ENCODE assay signal across 26 cellular contexts in genomic region chr20:37513764-37514359, GRCh38. TPM values are rescaled to one million over a fixed set of nuclear protein-coding genes. Genes with fewer than 3 reads are reported as not detected.
"Had no signal": no experiment of that assay in that cellular context is flagged by ENCODE, and none has a peak within 500 bp of the region (broad histone marks: within the 10 kb centered on the region; RNA-seq: fewer than 3 reads in every experiment).

No MANE protein-coding gene starts in this region.

- H3K4me1 ChIP-seq: pancreas had no signal

- H3K27me3 ChIP-seq: pancreas, right atrium auricular region, tibial nerve had no signal

- ATAC-seq: activated naive CD8-positive, alpha-beta T cell treated with anti-CD3 and anti-CD28 coated beads, Interleukin-2, amount 50 U/mL, for 24 hours; left cardiac atrium; left ventricle myocardium superior; naive thymus-derived CD4-positive, alpha-beta T cell; pancreas; stimulated activated naive B cell treated with anti-CD40 and anti-IgM and Interleukin-4, amounts not matched to agents 10 μg/mL and 1 μg/mL and 100 μg/mL, for 72 hours had no signal

- H3K27ac Mint-ChIP-seq: activated CD4-positive, alpha-beta memory T cell treated with anti-CD3 and anti-CD28 coated beads, Interleukin-2, amount 10 ng/mL, durations not matched to agents 7 days and 5 days; activated CD4-positive, alpha-beta T cell treated with anti-CD3 and anti-CD28 coated beads, Interleukin-2, amount 10 ng/mL, durations not matched to agents 24 days and 14 days; activated naive CD4-positive, alpha-beta T cell treated with anti-CD3 and anti-CD28 coated beads, Interleukin-2, amount 50 U/mL, for 24 hours; activated naive CD8-positive, alpha-beta T cell treated with anti-CD3 and anti-CD28 coated beads, Interleukin-2, amount 50 U/mL, for 24 hours; activated T-cell treated with anti-CD3 and anti-CD28 coated beads, Interleukin-2, amount 50 U/mL, for 24 hours; naive thymus-derived CD4-positive, alpha-beta T cell had no signal

- H3K9me3 Mint-ChIP-seq: activated CD4-positive, alpha-beta memory T cell treated with anti-CD3 and anti-CD28 coated beads, Interleukin-2, amount 10 ng/mL, durations not matched to agents 7 days and 5 days; activated CD4-positive, alpha-beta T cell treated with anti-CD3 and anti-CD28 coated beads, Interleukin-2, amount 10 ng/mL, durations not matched to agents 24 days and 14 days; activated naive CD4-positive, alpha-beta T cell treated with anti-CD3 and anti-CD28 coated beads, Interleukin-2, amount 50 U/mL, for 24 hours; activated naive CD8-positive, alpha-beta T cell treated with anti-CD3 and anti-CD28 coated beads, Interleukin-2, amount 50 U/mL, for 24 hours; activated T-cell treated with anti-CD3 and anti-CD28 coated beads, Interleukin-2, amount 50 U/mL, for 24 hours; neural crest cell; stimulated activated naive B cell treated with anti-CD40 and anti-IgM and Interleukin-4, amounts not matched to agents 10 μg/mL and 1 μg/mL and 100 μg/mL, for 72 hours had no signal

- H3K4me3 ChIP-seq: pancreas, right atrium auricular region, tibial nerve had no signal

- H3K27me3 Mint-ChIP-seq: activated CD4-positive, alpha-beta memory T cell treated with anti-CD3 and anti-CD28 coated beads, Interleukin-2, amount 10 ng/mL, durations not matched to agents 7 days and 5 days; activated CD4-positive, alpha-beta T cell treated with anti-CD3 and anti-CD28 coated beads, Interleukin-2, amount 10 ng/mL, durations not matched to agents 24 days and 14 days; activated naive CD4-positive, alpha-beta T cell treated with anti-CD3 and anti-CD28 coated beads, Interleukin-2, amount 50 U/mL, for 24 hours; activated naive CD8-positive, alpha-beta T cell treated with anti-CD3 and anti-CD28 coated beads, Interleukin-2, amount 50 U/mL, for 24 hours; activated T-cell treated with anti-CD3 and anti-CD28 coated beads, Interleukin-2, amount 50 U/mL, for 24 hours; naive thymus-derived CD4-positive, alpha-beta T cell; stimulated activated naive B cell treated with anti-CD40 and anti-IgM and Interleukin-4, amounts not matched to agents 10 μg/mL and 1 μg/mL and 100 μg/mL, for 72 hours had no signal

- H3K27ac ChIP-seq: pancreas, right atrium auricular region, tibial nerve, WERI-Rb-1 had no signal

- DNase-seq: activated CD4-positive, alpha-beta memory T cell treated with anti-CD3 and anti-CD28 coated beads, Interleukin-2, amount 10 ng/mL, durations not matched to agents 7 days and 5 days; activated CD4-positive, alpha-beta T cell treated with anti-CD3 and anti-CD28 coated beads, Interleukin-2, amount 10 ng/mL, durations not matched to agents 24 days and 14 days; activated CD4-positive, CD25-positive, alpha-beta regulatory T cell treated with anti-CD3 and anti-CD28 coated beads, Interleukin-2, amount 50 U/mL, for 72 hours; activated CD8-positive, alpha-beta memory T cell treated with anti-CD3 and anti-CD28 coated beads, Interleukin-2, amount 50 U/mL, for 48 hours; activated naive CD8-positive, alpha-beta T cell treated with anti-CD3 and anti-CD28 coated beads, Interleukin-2, amount 50 U/mL, for 24 hours; activated T-cell treated with anti-CD3 and anti-CD28 coated beads, Interleukin-2, amount 50 U/mL, for 24 hours; amygdala; caudate nucleus; cortex of kidney; hippocampal formation; left cardiac atrium; left ventricle myocardium superior; naive thymus-derived CD4-positive, alpha-beta T cell; nucleus accumbens; pancreas; stimulated activated CD4-positive, alpha-beta T cell treated with anti-CD3 and anti-CD28 coated beads, Interleukin-15, amount 100 ng/mL, for 24 hours; stimulated activated CD4-positive, alpha-beta T cell treated with anti-CD3 and anti-CD28 coated beads, Interleukin-2, amount 100 ng/mL, for 24 hours; stimulated activated naive B cell treated with anti-CD40 and anti-IgM and Interleukin-4, amounts not matched to agents 10 μg/mL and 1 μg/mL and 100 μg/mL, for 72 hours; T-helper 9 cell; WERI-Rb-1 had no signal

- H3K9me3 ChIP-seq: pancreas, right atrium auricular region, tibial nerve had no signal

- H3K4me3 Mint-ChIP-seq: activated CD4-positive, alpha-beta memory T cell treated with anti-CD3 and anti-CD28 coated beads, Interleukin-2, amount 10 ng/mL, durations not matched to agents 7 days and 5 days; activated CD4-positive, alpha-beta T cell treated with anti-CD3 and anti-CD28 coated beads, Interleukin-2, amount 10 ng/mL, durations not matched to agents 24 days and 14 days; activated naive CD4-positive, alpha-beta T cell treated with anti-CD3 and anti-CD28 coated beads, Interleukin-2, amount 50 U/mL, for 24 hours; activated naive CD8-positive, alpha-beta T cell treated with anti-CD3 and anti-CD28 coated beads, Interleukin-2, amount 50 U/mL, for 24 hours; activated T-cell treated with anti-CD3 and anti-CD28 coated beads, Interleukin-2, amount 50 U/mL, for 24 hours; naive thymus-derived CD4-positive, alpha-beta T cell; neural crest cell; stimulated activated naive B cell treated with anti-CD40 and anti-IgM and Interleukin-4, amounts not matched to agents 10 μg/mL and 1 μg/mL and 100 μg/mL, for 72 hours had no signal

RNA-seq across cellular contexts. Expression of gene NNAT, which starts 7.2 kb away (rescaled TPM):
- total RNA-seq: activated CD4-positive, alpha-beta memory T cell treated with anti-CD3 and anti-CD28 coated beads, Interleukin-2, amount 10 ng/mL, durations not matched to agents 7 days and 5 days; lung microvascular endothelial cell; naive thymus-derived CD4-positive, alpha-beta T cell; pulmonary artery endothelial cell had no signal
